33 cellular contexts compared by ENCODE assay signal in genomic region chr2:30324245-30324644, GRCh38.
"Had no signal": no experiment of that assay in that cellular context is flagged by ENCODE, and none has a peak within 500 bp of the region (broad histone marks: within the 10 kb centered on the region; RNA-seq: fewer than 3 reads in every experiment).

No MANE protein-coding gene starts in this region.

- H3K36me3 ChIP-seq: neural progenitor cell, sigmoid colon, transverse colon, WERI-Rb-1 had no signal

- H3K4me3 Mint-ChIP-seq: activated CD4-positive, alpha-beta T cell treated with anti-CD3 and anti-CD28 coated beads, Interleukin-2, amount 10 ng/mL, durations not matched to agents 24 days and 14 days; activated naive CD4-positive, alpha-beta T cell treated with anti-CD3 and anti-CD28 coated beads for 36 hours; activated T-helper 1 cell treated with anti-CD3 and anti-CD28 coated beads, Interleukin-12 subunit alpha, Interleukin-12 subunit beta, Interleukin-2, Interleukin-4 antibody, amounts not matched to agents 30 ng/mL and 10 ng/mL and 1 ng/mL, durations not matched to agents 14 hours and 24 hours and 36 hours; central memory CD8-positive, alpha-beta T cell; dendritic cell treated with granulocyte-macrophage colony-stimulating factor and Interleukin-4, amounts not matched to agents 40 ng/mL and 50 ng/mL, for 4 days; endodermal cell; natural killer cell; neural progenitor cell; stimulated activated naive B cell treated with anti-CD40 and anti-IgM and Interleukin-4, amounts not matched to agents 10 μg/mL and 1 μg/mL and 100 μg/mL, for 72 hours; T-helper 17 cell had no signal

- DNase-seq: activated CD4-positive, alpha-beta T cell treated with anti-CD3 and anti-CD28 coated beads, Interleukin-2, amount 10 ng/mL, durations not matched to agents 24 days and 14 days; activated CD4-positive, CD25-positive, alpha-beta regulatory T cell treated with anti-CD3 and anti-CD28 coated beads, Interleukin-2, amount 50 U/mL, for 72 hours; activated effector memory CD4-positive, alpha-beta T cell treated with anti-CD3 and anti-CD28 coated beads, Interleukin-2, amount 50 U/mL, for 16 hours; activated naive CD4-positive, alpha-beta T cell treated with anti-CD3 and anti-CD28 coated beads for 36 hours; anterior cingulate cortex; endodermal cell; foreskin fibroblast; head of caudate nucleus; hippocampal formation; kidney; left colon; midbrain; natural killer cell; occipital lobe; psoas muscle; sigmoid colon; small intestine; stimulated activated CD4-positive, alpha-beta T cell treated with anti-CD3 and anti-CD28 coated beads, Interleukin-4, amount 100 ng/mL, for 24 hours; stimulated activated naive B cell treated with anti-CD40 and anti-IgM and Interleukin-4, amounts not matched to agents 10 μg/mL and 1 μg/mL and 100 μg/mL, for 72 hours; SW 1271; T-helper 17 cell; T1000; testis; transverse colon; WERI-Rb-1 had no signal

- H2AFZ ChIP-seq: neural progenitor cell, parathyroid adenoma had no signal

- H3K4me2 ChIP-seq: neural progenitor cell had no signal

- ATAC-seq: esophagus mucosa, left colon, natural killer cell, psoas muscle, T-helper 17 cell had no signal

- H3K4me1 ChIP-seq: neural progenitor cell, parathyroid adenoma, psoas muscle, testis, transverse colon had no signal

- H3K36me3 Mint-ChIP-seq: natural killer cell; neural progenitor cell; stimulated activated naive B cell treated with anti-CD40 and anti-IgM and Interleukin-4, amounts not matched to agents 10 μg/mL and 1 μg/mL and 100 μg/mL, for 72 hours had no signal

- FAIRE-seq: bronchial epithelial cell, kidney, small intestine, urothelium cell line had no signal

- H3K9me3 ChIP-seq: psoas muscle, sigmoid colon, testis, transverse colon had no signal

- H3K27me3 ChIP-seq: neural progenitor cell, sigmoid colon, testis, transverse colon had no signal

- H3K27me3 Mint-ChIP-seq: activated CD4-positive, alpha-beta T cell treated with anti-CD3 and anti-CD28 coated beads, Interleukin-2, amount 10 ng/mL, durations not matched to agents 24 days and 14 days; central memory CD8-positive, alpha-beta T cell; stimulated activated naive B cell treated with anti-CD40 and anti-IgM and Interleukin-4, amounts not matched to agents 10 μg/mL and 1 μg/mL and 100 μg/mL, for 72 hours; T-helper 17 cell had no signal

- H3K27ac ChIP-seq: neural progenitor cell, parathyroid adenoma, psoas muscle, sigmoid colon, testis, transverse colon had no signal

- H3K9ac ChIP-seq: neural progenitor cell, parathyroid adenoma had no signal

- H3K4me3 ChIP-seq: neural progenitor cell, psoas muscle, sigmoid colon, testis, transverse colon had no signal

- H3K27ac Mint-ChIP-seq: activated CD4-positive, alpha-beta T cell treated with anti-CD3 and anti-CD28 coated beads, Interleukin-2, amount 10 ng/mL, durations not matched to agents 24 days and 14 days; activated naive CD4-positive, alpha-beta T cell treated with anti-CD3 and anti-CD28 coated beads for 36 hours; activated T-helper 1 cell treated with anti-CD3 and anti-CD28 coated beads, Interleukin-12 subunit alpha, Interleukin-12 subunit beta, Interleukin-2, Interleukin-4 antibody, amounts not matched to agents 30 ng/mL and 10 ng/mL and 1 ng/mL, durations not matched to agents 14 hours and 24 hours and 36 hours; dendritic cell treated with granulocyte-macrophage colony-stimulating factor and Interleukin-4, amounts not matched to agents 40 ng/mL and 50 ng/mL, for 4 days; endodermal cell; natural killer cell; neural progenitor cell had no signal

- H3K9me3 Mint-ChIP-seq: activated naive CD4-positive, alpha-beta T cell treated with anti-CD3 and anti-CD28 coated beads for 36 hours; activated T-helper 1 cell treated with anti-CD3 and anti-CD28 coated beads, Interleukin-12 subunit alpha, Interleukin-12 subunit beta, Interleukin-2, Interleukin-4 antibody, amounts not matched to agents 30 ng/mL and 10 ng/mL and 1 ng/mL, durations not matched to agents 14 hours and 24 hours and 36 hours; central memory CD8-positive, alpha-beta T cell; dendritic cell treated with granulocyte-macrophage colony-stimulating factor and Interleukin-4, amounts not matched to agents 40 ng/mL and 50 ng/mL, for 4 days; endodermal cell; neural progenitor cell had no signal

- H3K79me2 ChIP-seq: parathyroid adenoma had no signal
